ENCODE assay signal across 15 cellular contexts in genomic region chr19:56197646-56198045, GRCh38. TPM values are rescaled to one million over a fixed set of nuclear protein-coding genes. Genes with fewer than 3 reads are reported as not detected.
"Had no signal": no experiment of that assay in that cellular context is flagged by ENCODE, and none has a peak within 500 bp of the region (broad histone marks: within the 10 kb centered on the region; RNA-seq: fewer than 3 reads in every experiment).

Gene ZSCAN5B (minus strand): TSS chr19:56197783. CDS start chr19:56193052, 4,731 bp downstream.

RNA-seq across cellular contexts. Expression of gene ZSCAN5B, which starts in this region (rescaled TPM):
- total RNA-seq: activated B cell treated with CpG ODN at 0.5 μM for 24 hours; activated CD4-positive, alpha-beta memory T cell treated with anti-CD3 and anti-CD28 coated beads for 36 hours; activated CD4-positive, alpha-beta memory T cell treated with anti-CD3 and anti-CD28 coated beads, Interleukin-2, amount 10 ng/mL, durations not matched to agents 7 days and 5 days; activated CD4-positive, alpha-beta T cell treated with anti-CD3 and anti-CD28 coated beads for 36 hours; activated CD4-positive, alpha-beta T cell treated with anti-CD3 and anti-CD28 coated beads, Interleukin-2, amount 10 ng/mL, durations not matched to agents 24 days and 14 days; activated CD4-positive, alpha-beta T cell treated with anti-CD3 and anti-CD28 coated beads, Interleukin-2, amount 10 ng/mL, durations not matched to agents 7 days and 5 days; activated CD8-positive, alpha-beta memory T cell treated with anti-CD3 and anti-CD28 coated beads for 36 hours; activated CD8-positive, alpha-beta memory T cell treated with anti-CD3 and anti-CD28 coated beads, Interleukin-2, amount 10 ng/mL, durations not matched to agents 7 days and 5 days; activated CD8-positive, alpha-beta T cell treated with anti-CD3 and anti-CD28 coated beads for 36 hours; activated CD8-positive, alpha-beta T cell treated with anti-CD3 and anti-CD28 coated beads, Interleukin-2, amount 10 ng/mL, durations not matched to agents 7 days and 5 days; T-cell; T-helper 1 cell treated with Interleukin-12 subunit alpha and Interleukin-12 subunit beta and Interleukin-4 antibody, amounts not matched to agents 30 ng/mL and 1 ng/mL, for 36 hours; T-helper 17 cell; T-helper 2 cell treated with Interferon-gamma antibody and Interleukin-4, amounts not matched to agents 100 ng/mL and 5 ng/mL, for 36 hours; WTC11 had no signal
